In the genomic region with DNA sequence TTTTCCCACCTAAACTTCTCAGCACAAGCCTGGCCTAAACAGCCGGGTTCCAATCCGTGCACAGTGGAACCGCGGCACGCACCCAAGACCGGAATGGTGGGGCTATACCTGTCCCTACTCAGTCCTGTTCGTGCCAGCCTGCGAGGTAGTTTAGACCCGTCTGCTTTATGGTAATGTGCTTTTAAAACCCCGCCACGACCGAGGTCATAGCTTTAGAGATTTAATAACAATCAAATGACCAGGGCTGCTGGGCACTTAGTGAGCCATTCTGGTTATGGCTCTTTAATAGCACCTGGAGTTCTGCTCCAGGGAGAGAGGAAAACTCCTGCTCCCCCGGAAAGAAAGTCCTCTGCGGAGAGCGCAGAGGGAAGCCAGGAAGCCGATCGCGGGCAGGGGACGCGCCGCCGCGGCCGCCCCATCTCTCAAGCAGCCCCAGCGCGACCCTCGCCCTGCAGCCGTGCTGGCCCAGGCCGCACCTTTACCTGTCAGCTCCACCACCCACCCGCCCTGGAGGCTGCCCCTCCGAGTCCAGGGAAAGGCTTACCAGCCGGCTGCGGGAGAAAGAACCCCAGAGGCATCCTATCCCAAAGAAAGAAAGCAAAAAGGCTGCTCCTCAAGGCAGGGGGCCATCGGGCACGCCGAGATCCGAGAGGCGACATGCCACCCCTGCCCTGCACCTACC, we compare ENCODE assay signal across 8 cellular contexts. TPM values are rescaled to one million over a fixed set of nuclear protein-coding genes. Genes with fewer than 3 reads are reported as not detected.
DNase-seq lines count a peak whose midpoint lies in the region; ATAC-seq and TF ChIP-seq lines count a peak whose summit lies in the region.

No MANE protein-coding gene starts in this region.

- peak overlapping the region; percentile 91 to 99 (median 97) for H3K4me3 Mint-ChIP-seq in CD4-positive, alpha-beta memory T cell
- H3K4me3 Mint-ChIP-seq in MCF 10A (ENCODE audit: unreplicated experiment) = peak overlapping the region; percentile 88

- peaks cover 0 to 10% of the 10 kb centered on the region in 2 donors for H3K36me3 Mint-ChIP-seq in CD4-positive, alpha-beta memory T cell
- H3K36me3 Mint-ChIP-seq in MCF 10A (ENCODE audit: insufficient read depth, unreplicated experiment) = peaks cover 9% of the 10 kb centered on the region

- H3K4me3 ChIP-seq in CD4-positive, alpha-beta memory T cell (ENCODE audit: low read length in 2 of 2) = peak overlapping the region; percentile 47 to 96
- H3K4me3 ChIP-seq in skeletal muscle satellite cell (ENCODE audit: low read length) = peak overlapping the region; percentile 97

- ATAC-seq in GM19438 (IDR thresholded peaks at IDR 0.05; ENCODE audit: low read depth, unreplicated experiment) = peak; percentile 27
- peak; percentile 18 for ATAC-seq in HG03442 (IDR thresholded peaks at IDR 0.05; ENCODE audit: unreplicated experiment)

- no peaks in the 10 kb centered on the region for H3K9me3 ChIP-seq in CD4-positive, alpha-beta memory T cell (ENCODE audit: control insufficient read depth in 1 of 2, low read length in 2 of 2)
- H3K9me3 ChIP-seq in skeletal muscle satellite cell (replicated peaks; ENCODE audit: low read length) = no peaks in the 10 kb centered on the region

- H3K27me3 ChIP-seq in CD4-positive, alpha-beta memory T cell (ENCODE audit: insufficient read depth, low read length) = no peaks in the 10 kb centered on the region
- no peaks in the 10 kb centered on the region for H3K27me3 ChIP-seq in skeletal muscle satellite cell (ENCODE audit: control insufficient read depth, insufficient read depth, low read length)

- peak overlapping the region; percentile 86 for H3K27ac ChIP-seq in CD4-positive, alpha-beta memory T cell (ENCODE audit: low read depth, low read length)

- peak overlapping the region; percentile 100 for H3K4me2 ChIP-seq in skeletal muscle satellite cell (ENCODE audit: low read length)

- H3K9me3 Mint-ChIP-seq in CD4-positive, alpha-beta memory T cell = peaks cover 0 to 4% (median 0%) of the 10 kb centered on the region in 8 donors
- no peaks in the 10 kb centered on the region for H3K9me3 Mint-ChIP-seq in MCF 10A (ENCODE audit: unreplicated experiment)

- CTCF ChIA-PET in CD4-positive, alpha-beta memory T cell (lab: Charles Lee; ENCODE audit: partially characterized antibody) = interaction anchor here (0.9 to 2.6 kb wide), 6 partner anchors 13 to 749 kb away, joined by 3 to 10 read pairs (median 6); a partner anchor contains a TSS
- CTCF ChIA-PET in MCF 10A (lab: Yijun Ruan, JAX) = interaction anchor here (0.6 to 2.3 kb wide), 9 partner anchors 21 to 840 kb away, joined by 3 to 9 read pairs (median 3); no protein-coding TSS in a partner anchor

- intact Hi-C loops in CD4-positive, alpha-beta memory T cell (cut with micrococcal nuclease) = loop anchor here (1.0 to 5.0 kb wide), 5 partner anchors 207 to 997 kb away; a partner anchor contains a TSS
- intact Hi-C loops in MCF 10A (cut with micrococcal nuclease) = loop anchor here (2.0 to 10.0 kb wide), 3 partner anchors 67 to 585 kb away; no protein-coding TSS in a partner anchor

- H3K36me3 ChIP-seq in CD4-positive, alpha-beta memory T cell (ENCODE audit: insufficient read depth, low read length) = no peaks in the 10 kb centered on the region
- H3K36me3 ChIP-seq in skeletal muscle satellite cell (ENCODE audit: insufficient read depth, low read length) = no peaks in the 10 kb centered on the region

- H3K9ac ChIP-seq in skeletal muscle satellite cell (ENCODE audit: low read depth, low read length) = peak overlapping the region; percentile 91

- peak overlapping the region; percentile 94 to 98 (median 96) for H3K27ac Mint-ChIP-seq in CD4-positive, alpha-beta memory T cell
- H3K27ac Mint-ChIP-seq in MCF 10A (ENCODE audit: low read depth, unreplicated experiment) = peak overlapping the region; percentile 86

- no peak for TF ChIP-seq CTCF in MCF 10A (IDR thresholded peaks at IDR 0.05; ENCODE audit: unreplicated experiment)

- BruUV-seq in MCF 10A (replicated peaks; lab: Mats Ljungman, UMichigan) = no TSS peak

- H3K4me1 Mint-ChIP-seq in CD4-positive, alpha-beta memory T cell = peaks cover 13 to 35% (median 26%) of the 10 kb centered on the region in 4 donors
- peaks cover 16% of the 10 kb centered on the region for H3K4me1 Mint-ChIP-seq in MCF 10A (ENCODE audit: insufficient read depth, unreplicated experiment)

- peaks cover 16% of the 10 kb centered on the region for H3K4me1 ChIP-seq in CD4-positive, alpha-beta memory T cell (ENCODE audit: insufficient read depth, low read length)
- peaks cover 12% of the 10 kb centered on the region for H3K4me1 ChIP-seq in skeletal muscle satellite cell (ENCODE audit: control insufficient read depth, insufficient read depth, low read length)

- peaks cover 3 to 7% of the 10 kb centered on the region in 2 donors for H3K27me3 Mint-ChIP-seq in CD4-positive, alpha-beta memory T cell
- no peaks in the 10 kb centered on the region for H3K27me3 Mint-ChIP-seq in MCF 10A (ENCODE audit: insufficient read depth, unreplicated experiment)

- POLR2A ChIA-PET in CD4-positive, alpha-beta memory T cell (lab: Charles Lee; ENCODE audit: partially characterized antibody) = interaction anchor here (0.7 to 2.6 kb wide), 12 partner anchors 9 to 1205 kb away, joined by 3 to 8 read pairs (median 4); a partner anchor contains a TSS
- POLR2A ChIA-PET in MCF 10A (lab: Yijun Ruan, JAX) = interaction anchor here (0.5 to 4.3 kb wide), 47 partner anchors 8 to 1286 kb away, joined by 3 to 85 read pairs (median 5); a partner anchor contains a TSS

- DNase-seq in CD4-positive, alpha-beta memory T cell = peak in 4 of 5 donors; percentile 18 to 52 (median 28)
- DNase-seq in T-helper 1 cell = peak in 3 of 5 donors; percentile 19 to 31 (median 25)
- peak; percentile 52 for DNase-seq in MCF 10A (ENCODE audit: unreplicated experiment)
- peak; percentile 53 for DNase-seq in iPS-NIHi7 (ENCODE audit: extremely low spot score)
- DNase-seq in SKM-1 treated with dmso at 0.1 percent for 144 hours (lab: John Stamatoyannopoulos, UW; ENCODE audit: unreplicated experiment) = no peak

RNA-seq across cellular contexts. Expression of a gene that starts 0.5 kb away (rescaled TPM):
- total RNA-seq in CD4-positive, alpha-beta memory T cell = 10 to 100 TPM; 14.1 to 15.3 TPM
- 10 to 100 TPM; 14.0 to 29.8 TPM for polyA plus RNA-seq in CD4-positive, alpha-beta memory T cell
- total RNA-seq in MCF 10A (2022) = 10.1 and 11.3 TPM in 2 replicates
- 12.9 and 14.9 TPM in 2 replicates for total RNA-seq in skeletal muscle satellite cell (2012; rRNA removed)
